In the genomic region with DNA sequence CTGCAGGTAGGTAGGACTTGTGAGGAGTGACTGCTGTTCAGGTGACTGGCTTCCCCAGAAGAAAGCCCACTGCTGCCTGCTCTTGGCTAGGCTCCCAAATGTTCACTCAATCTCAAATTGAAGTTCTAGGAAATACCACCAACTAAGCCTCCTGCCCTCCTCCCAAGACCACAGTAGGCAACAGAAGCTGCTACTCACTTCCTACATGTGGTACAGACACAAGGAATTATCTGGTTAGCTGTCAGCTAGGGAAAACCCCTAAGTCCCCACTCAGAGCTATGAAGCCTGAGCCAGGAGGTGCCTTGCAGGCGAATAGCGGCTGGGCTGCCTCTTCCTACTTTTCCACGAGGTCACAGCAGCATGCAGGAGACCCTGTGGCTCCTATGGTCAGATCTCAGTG, we compare ENCODE assay signal across 29 cellular contexts. TPM values are rescaled to one million over a fixed set of nuclear protein-coding genes. Genes with fewer than 3 reads are reported as not detected.
"Had no signal": no experiment of that assay in that cellular context is flagged by ENCODE, and none has a peak within 500 bp of the region (broad histone marks: within the 10 kb centered on the region; RNA-seq: fewer than 3 reads in every experiment).

No MANE protein-coding gene starts in this region.

- DNase-seq: activated CD4-positive, alpha-beta memory T cell treated with anti-CD3 and anti-CD28 coated beads for 36 hours; activated CD4-positive, alpha-beta T cell treated with anti-CD3 and anti-CD28 coated beads for 1 hour; activated naive CD4-positive, alpha-beta T cell treated with Interleukin-2 at 50 U/mL for 16 hours; activated T-cell treated with anti-CD3 and anti-CD28 coated beads, Interleukin-2, amount 50 U/mL, for 1 hour; adrenal gland; cerebellar nuclear complex; cortex of kidney; erythroblast; gastrocnemius medialis; heart left ventricle; naive thymus-derived CD4-positive, alpha-beta T cell; ovary; psoas muscle; right lobe of liver; SK-N-SH; stimulated activated CD4-positive, alpha-beta T cell treated with anti-CD3 and anti-CD28 coated beads, Interleukin-4, amount 100 ng/mL, for 24 hours; T-helper 1 cell; T-helper 9 cell; thyroid gland had no signal

- ATAC-seq: activated T-helper 17 cell treated with anti-CD3 and anti-CD28 coated beads, Interleukin-2, amount 50 U/mL, for 72 hours; gastrocnemius medialis; heart left ventricle; naive thymus-derived CD4-positive, alpha-beta T cell; psoas muscle; right lobe of liver; stimulated activated memory B cell treated with anti-CD40 and anti-IgM and Interleukin-4, amounts not matched to agents 10 μg/mL and 1 μg/mL and 100 μg/mL, for 72 hours had no signal

- H3K4me3 Mint-ChIP-seq: activated CD4-positive, alpha-beta memory T cell treated with anti-CD3 and anti-CD28 coated beads for 36 hours; activated T-helper 17 cell treated with anti-CD3 and anti-CD28 coated beads, Interleukin-2, amount 50 U/mL, for 72 hours; memory B cell; naive thymus-derived CD4-positive, alpha-beta T cell; neural progenitor cell; stimulated activated memory B cell treated with anti-CD40 and anti-IgM and Interleukin-4, amounts not matched to agents 10 μg/mL and 1 μg/mL and 100 μg/mL, for 72 hours had no signal

- H3K4me1 Mint-ChIP-seq: memory B cell; stimulated activated memory B cell treated with anti-CD40 and anti-IgM and Interleukin-4, amounts not matched to agents 10 μg/mL and 1 μg/mL and 100 μg/mL, for 72 hours had no signal

- H3K36me3 Mint-ChIP-seq: activated CD4-positive, alpha-beta memory T cell treated with anti-CD3 and anti-CD28 coated beads for 36 hours; neural progenitor cell had no signal

- H3K27ac Mint-ChIP-seq: activated CD4-positive, alpha-beta memory T cell treated with anti-CD3 and anti-CD28 coated beads for 36 hours; activated T-helper 17 cell treated with anti-CD3 and anti-CD28 coated beads, Interleukin-2, amount 50 U/mL, for 72 hours; memory B cell; naive thymus-derived CD4-positive, alpha-beta T cell; neural progenitor cell; stimulated activated memory B cell treated with anti-CD40 and anti-IgM and Interleukin-4, amounts not matched to agents 10 μg/mL and 1 μg/mL and 100 μg/mL, for 72 hours had no signal

RNA-seq across cellular contexts. Expression of gene FBXO39, which starts 4.9 kb away (rescaled TPM):
- total RNA-seq: activated CD4-positive, alpha-beta memory T cell treated with anti-CD3 and anti-CD28 coated beads for 36 hours; bronchial epithelial cell; gastrocnemius medialis had no signal

RNA-seq across cellular contexts. Expression of gene TEKT1, which starts 50.6 kb away (rescaled TPM):
- total RNA-seq: activated CD4-positive, alpha-beta memory T cell treated with anti-CD3 and anti-CD28 coated beads for 36 hours; activated T-helper 17 cell treated with anti-CD3 and anti-CD28 coated beads, Interleukin-2, amount 50 U/mL, for 72 hours; astrocyte; bronchial epithelial cell; gastrocnemius medialis; heart left ventricle; liver; mucosa of gallbladder; naive thymus-derived CD4-positive, alpha-beta T cell; psoas muscle; right lobe of liver; subcutaneous adipose tissue; thyroid gland; ureter had no signal
